Comparison of ENCODE assay signal across 1 cellular context in the genomic region with DNA sequence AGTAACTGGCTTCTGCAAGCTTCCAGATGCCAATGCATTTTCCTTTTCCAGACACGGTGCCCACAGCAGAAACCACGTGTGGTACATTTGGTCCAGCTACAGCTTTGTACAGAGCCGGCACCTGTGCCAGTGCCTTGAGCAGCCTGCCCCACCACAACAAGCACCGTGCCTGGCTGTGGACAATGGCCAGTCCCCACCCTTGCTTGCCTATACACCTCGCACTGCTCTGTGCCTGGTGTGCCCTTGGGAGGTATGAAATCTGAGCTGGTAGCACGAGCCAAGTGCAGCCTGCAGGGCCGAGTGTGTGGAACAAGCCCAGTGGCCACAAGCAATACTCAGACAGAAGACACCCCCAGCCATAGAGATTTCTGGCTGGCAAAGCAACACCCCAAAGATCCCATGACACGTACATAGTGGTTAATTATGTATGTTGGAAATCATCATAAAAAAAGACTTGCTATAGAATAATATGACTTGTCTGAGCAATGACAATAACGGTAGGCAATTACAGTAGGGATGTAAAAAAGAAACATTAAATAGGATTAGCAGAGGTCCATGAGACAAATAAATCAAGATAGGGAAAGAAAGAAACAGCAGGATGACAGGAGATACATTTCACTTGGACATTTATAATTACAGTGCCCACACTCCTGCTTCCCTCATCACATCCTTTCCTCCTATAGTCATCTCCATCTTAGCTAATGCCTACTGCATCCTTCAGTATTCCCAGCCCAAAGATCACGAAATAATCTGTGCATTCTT.
TF ChIP-seq lines count a peak whose summit lies in the region.

No MANE protein-coding gene starts in this region.

TF ChIP-seq in IMR-90, 13 proteins besides CTCF, POLR2A, EP300 and RAD21 (continued from another document):
- TF ChIP-seq, protein P1, sequence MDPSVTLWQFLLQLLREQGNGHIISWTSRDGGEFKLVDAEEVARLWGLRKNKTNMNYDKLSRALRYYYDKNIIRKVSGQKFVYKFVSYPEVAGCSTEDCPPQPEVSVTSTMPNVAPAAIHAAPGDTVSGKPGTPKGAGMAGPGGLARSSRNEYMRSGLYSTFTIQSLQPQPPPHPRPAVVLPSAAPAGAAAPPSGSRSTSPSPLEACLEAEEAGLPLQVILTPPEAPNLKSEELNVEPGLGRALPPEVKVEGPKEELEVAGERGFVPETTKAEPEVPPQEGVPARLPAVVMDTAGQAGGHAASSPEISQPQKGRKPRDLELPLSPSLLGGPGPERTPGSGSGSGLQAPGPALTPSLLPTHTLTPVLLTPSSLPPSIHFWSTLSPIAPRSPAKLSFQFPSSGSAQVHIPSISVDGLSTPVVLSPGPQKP (IDR thresholded peaks at IDR 0.05; ENCODE audit: borderline replicate concordance, low read depth, low read length) = no peak
- TF ChIP-seq RCOR1 (IDR thresholded peaks at IDR 0.05; ENCODE audit: insufficient replicate concordance, low read length) (no peak), CEBPB (IDR thresholded peaks at IDR 0.05; ENCODE audit: low read depth, low read length) (no peak), CHD1 (IDR thresholded peaks at IDR 0.05; ENCODE audit: low read depth, low read length) (no peak), NFE2L2 (IDR thresholded peaks at IDR 0.05; ENCODE audit: low read depth, low read length) (no peak), RFX5 (IDR thresholded peaks at IDR 0.05; ENCODE audit: low read depth, low read length) (no peak), MAFK (IDR thresholded peaks at IDR 0.05; ENCODE audit: low read depth, low read length) (no peak), MAZ (IDR thresholded peaks at IDR 0.05; ENCODE audit: borderline replicate concordance, low read depth, low read length) (no peak), MXI1 (IDR thresholded peaks at IDR 0.05; ENCODE audit: borderline replicate concordance, low read depth, low read length) (no peak), SMC3 (IDR thresholded peaks at IDR 0.05; ENCODE audit: low read depth, low read length) (no peak), FOS (IDR thresholded peaks at IDR 0.05; ENCODE audit: low read depth, low read length) (no peak)
